Comparison of ENCODE assay signal across 22 cellular contexts in the genomic region with DNA sequence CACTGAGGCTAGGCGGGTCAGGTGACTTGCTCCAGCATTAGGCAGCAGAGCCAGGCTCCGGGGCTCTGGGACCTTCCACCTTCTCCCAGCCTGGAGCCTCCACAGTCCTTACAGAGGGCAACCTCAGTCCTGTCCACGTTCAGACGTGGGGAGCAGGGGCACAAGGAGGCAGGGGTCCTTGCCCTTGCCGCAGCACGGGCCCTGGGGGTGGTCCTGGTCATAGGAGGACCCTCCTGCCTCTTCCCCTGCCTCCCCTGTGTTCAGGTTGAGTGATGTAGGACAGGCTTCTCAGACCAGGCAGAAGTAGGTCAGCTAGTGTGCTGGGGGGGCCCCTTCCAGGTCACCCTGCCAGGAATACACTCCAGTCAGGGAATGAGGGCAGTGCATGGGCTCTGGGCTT.
"Had no signal": no experiment of that assay in that cellular context is flagged by ENCODE, and none has a peak within 500 bp of the region (broad histone marks: within the 10 kb centered on the region; RNA-seq: fewer than 3 reads in every experiment).

No MANE protein-coding gene starts in this region.

- H3K27ac Mint-ChIP-seq: activated CD4-positive, alpha-beta memory T cell treated with anti-CD3 and anti-CD28 coated beads, Interleukin-2, amount 10 ng/mL, durations not matched to agents 7 days and 5 days; activated CD4-positive, alpha-beta T cell treated with anti-CD3 and anti-CD28 coated beads, Interleukin-2, amount 10 ng/mL, durations not matched to agents 7 days and 5 days; activated T-cell treated with anti-CD3 and anti-CD28 coated beads, Interleukin-2, amount 50 U/mL, for 24 hours; dendritic cell treated with granulocyte-macrophage colony-stimulating factor and Interleukin-4, amounts not matched to agents 40 ng/mL and 50 ng/mL, for 4 days; mesothelial cell of epicardium; WTC11 had no signal

- H3K36me3 Mint-ChIP-seq: mesothelial cell of epicardium; naive thymus-derived CD4-positive, alpha-beta T cell; WTC11 had no signal

- H3K36me3 ChIP-seq: esophagus squamous epithelium, left lung, right lobe of liver, stomach, tibial nerve had no signal

- ATAC-seq: naive thymus-derived CD4-positive, alpha-beta T cell; right lobe of liver; WTC11 had no signal

- H3K4me1 ChIP-seq: left lung, right lobe of liver had no signal

- H3K27ac ChIP-seq: epithelial cell of prostate, esophagus squamous epithelium, left lung, right lobe of liver, stomach, tibial nerve had no signal

- H3K9me3 ChIP-seq: esophagus squamous epithelium, left lung, right lobe of liver, stomach, tibial nerve had no signal

- H3K9me3 Mint-ChIP-seq: activated CD4-positive, alpha-beta memory T cell treated with anti-CD3 and anti-CD28 coated beads, Interleukin-2, amount 10 ng/mL, durations not matched to agents 7 days and 5 days; activated CD4-positive, alpha-beta T cell treated with anti-CD3 and anti-CD28 coated beads, Interleukin-2, amount 10 ng/mL, durations not matched to agents 7 days and 5 days; activated T-cell treated with anti-CD3 and anti-CD28 coated beads, Interleukin-2, amount 50 U/mL, for 24 hours; dendritic cell treated with granulocyte-macrophage colony-stimulating factor and Interleukin-4, amounts not matched to agents 40 ng/mL and 50 ng/mL, for 4 days; mesothelial cell of epicardium; naive thymus-derived CD4-positive, alpha-beta T cell; WTC11 had no signal

- H3K4me1 Mint-ChIP-seq: activated CD4-positive, alpha-beta memory T cell treated with anti-CD3 and anti-CD28 coated beads, Interleukin-2, amount 10 ng/mL, durations not matched to agents 7 days and 5 days; activated CD4-positive, alpha-beta T cell treated with anti-CD3 and anti-CD28 coated beads, Interleukin-2, amount 10 ng/mL, durations not matched to agents 7 days and 5 days had no signal

- H3K4me3 Mint-ChIP-seq: activated CD4-positive, alpha-beta memory T cell treated with anti-CD3 and anti-CD28 coated beads, Interleukin-2, amount 10 ng/mL, durations not matched to agents 7 days and 5 days; activated CD4-positive, alpha-beta T cell treated with anti-CD3 and anti-CD28 coated beads, Interleukin-2, amount 10 ng/mL, durations not matched to agents 7 days and 5 days; activated T-cell treated with anti-CD3 and anti-CD28 coated beads, Interleukin-2, amount 50 U/mL, for 24 hours; dendritic cell treated with granulocyte-macrophage colony-stimulating factor and Interleukin-4, amounts not matched to agents 40 ng/mL and 50 ng/mL, for 4 days; mesothelial cell of epicardium; naive thymus-derived CD4-positive, alpha-beta T cell; WTC11 had no signal

- H3K4me3 ChIP-seq: esophagus squamous epithelium, left lung, right lobe of liver, stomach, tibial nerve had no signal

- DNase-seq: activated CD4-positive, alpha-beta memory T cell treated with anti-CD3 and anti-CD28 coated beads, Interleukin-2, amount 10 ng/mL, durations not matched to agents 7 days and 5 days; activated CD4-positive, alpha-beta T cell treated with anti-CD3 and anti-CD28 coated beads for 1 hour; activated CD4-positive, alpha-beta T cell treated with anti-CD3 and anti-CD28 coated beads, Interleukin-2, amount 10 ng/mL, durations not matched to agents 7 days and 5 days; activated CD8-positive, alpha-beta memory T cell treated with anti-CD3 and anti-CD28 coated beads, Interleukin-2, amount 50 U/mL, for 48 hours; activated gamma-delta T cell treated with Interleukin-2 at 50 U/mL for 16 hours; activated naive CD4-positive, alpha-beta T cell treated with anti-CD3 and anti-CD28 coated beads, Interleukin-2, amount 50 U/mL, for 16 hours; activated T-cell treated with anti-CD3 and anti-CD28 coated beads, Interleukin-2, amount 50 U/mL, for 24 hours; amniotic stem cell; central memory CD4-positive, alpha-beta T cell; esophagus squamous epithelium; naive thymus-derived CD4-positive, alpha-beta T cell; stimulated activated CD4-positive, alpha-beta T cell treated with anti-CD3 and anti-CD28 coated beads, Interleukin-12 subunit alpha, Interleukin-12 subunit beta, amount 100 ng/mL, for 4 hours; stimulated activated CD4-positive, alpha-beta T cell treated with anti-CD3 and anti-CD28 coated beads, Interleukin-4, amount 100 ng/mL, for 1 hour; stomach; T-helper 2 cell had no signal

- H3K27me3 ChIP-seq: right lobe of liver had no signal
